ENCODE assay signal across 1 cellular context in genomic region chr10:100728928-100729876, GRCh38.
TF ChIP-seq lines count a peak whose summit lies in the region.

No MANE protein-coding gene starts in this region.

TF ChIP-seq in HEK293, 187 proteins besides CTCF, POLR2A, EP300 and RAD21 (continued from another document):
- TF ChIP-seq, protein P1, sequence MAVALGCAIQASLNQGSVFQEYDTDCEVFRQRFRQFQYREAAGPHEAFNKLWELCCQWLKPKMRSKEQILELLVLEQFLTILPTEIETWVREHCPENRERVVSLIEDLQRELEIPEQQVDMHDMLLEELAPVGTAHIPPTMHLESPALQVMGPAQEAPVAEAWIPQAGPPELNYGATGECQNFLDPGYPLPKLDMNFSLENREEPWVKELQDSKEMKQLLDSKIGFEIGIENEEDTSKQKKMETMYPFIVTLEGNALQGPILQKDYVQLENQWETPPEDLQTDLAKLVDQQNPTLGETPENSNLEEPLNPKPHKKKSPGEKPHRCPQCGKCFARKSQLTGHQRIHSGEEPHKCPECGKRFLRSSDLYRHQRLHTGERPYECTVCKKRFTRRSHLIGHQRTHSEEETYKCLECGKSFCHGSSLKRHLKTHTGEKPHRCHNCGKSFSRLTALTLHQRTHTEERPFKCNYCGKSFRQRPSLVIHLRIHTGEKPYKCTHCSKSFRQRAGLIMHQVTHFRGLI (tag by site-specific recombination; IDR thresholded peaks at IDR 0.05) = no peak
- no peak for TF ChIP-seq ZNF211 (tag by site-specific recombination; IDR thresholded peaks at IDR 0.05; ENCODE audit: low read depth)
- TF ChIP-seq ZFP69B (tag by site-specific recombination; IDR thresholded peaks at IDR 0.05) = no peak
- no peak for TF ChIP-seq GFI1B (tag by site-specific recombination; IDR thresholded peaks at IDR 0.05)
- no peak for TF ChIP-seq ZNF488 (tag by site-specific recombination; IDR thresholded peaks at IDR 0.05)
- TF ChIP-seq ZNF433 (tag by site-specific recombination; IDR thresholded peaks at IDR 0.05; ENCODE audit: low read depth) = no peak
- TF ChIP-seq ZNF26 (tag by site-specific recombination; IDR thresholded peaks at IDR 0.05) = no peak
- TF ChIP-seq ZNF621 (tag by site-specific recombination; IDR thresholded peaks at IDR 0.05) = no peak
- TF ChIP-seq ZNF138 (tag by site-specific recombination; IDR thresholded peaks at IDR 0.05; ENCODE audit: borderline replicate concordance) = no peak
- no peak for TF ChIP-seq TSHZ1 (tag by site-specific recombination; IDR thresholded peaks at IDR 0.05; ENCODE audit: borderline replicate concordance)
- no peak for TF ChIP-seq ZNF239 (tag by site-specific recombination; IDR thresholded peaks at IDR 0.05)
- TF ChIP-seq ZNF629 (tag by site-specific recombination; IDR thresholded peaks at IDR 0.05) = 0 out of 2 replicates have a peak, but pooled peaks have one; percentile 9
TF ChIP-seq in HEK293: peak in this region for 19.
